In the genomic region with DNA sequence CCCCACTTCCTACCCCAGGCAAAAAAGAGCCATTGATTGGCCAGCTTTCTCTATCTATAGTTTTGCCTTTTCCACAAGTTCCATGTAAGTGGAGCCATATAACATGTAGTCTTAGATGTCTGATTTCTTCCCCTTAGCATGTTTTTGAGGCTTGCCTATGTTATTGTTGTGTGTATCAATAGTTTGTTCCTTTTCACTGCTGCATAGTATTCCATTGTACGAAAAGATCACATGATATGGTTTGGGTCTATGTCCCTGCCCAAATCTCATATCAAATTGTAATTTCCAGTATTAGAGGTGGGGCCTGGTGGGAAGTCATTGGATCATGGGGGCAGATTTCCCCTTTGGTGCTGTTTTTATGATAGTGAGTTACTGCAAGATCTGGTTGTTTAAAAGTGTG, we compare ENCODE assay signal across 38 cellular contexts.
"Had no signal": no experiment of that assay in that cellular context is flagged by ENCODE, and none has a peak within 500 bp of the region (broad histone marks: within the 10 kb centered on the region; RNA-seq: fewer than 3 reads in every experiment).

No MANE protein-coding gene starts in this region.

- H3K4me1 ChIP-seq: ascending aorta had no signal

- H3K4me3 ChIP-seq: ascending aorta, cardiac muscle cell had no signal

- H3K27me3 ChIP-seq: ascending aorta, cardiac muscle cell had no signal

- DNase-seq: activated B cell treated with CpG ODN at 0.5 μM for 24 hours; activated CD4-positive, alpha-beta memory T cell treated with anti-CD3 and anti-CD28 coated beads for 36 hours; activated CD4-positive, alpha-beta T cell treated with anti-CD3 and anti-CD28 coated beads for 4 hours; activated CD4-positive, alpha-beta T cell treated with anti-CD3 and anti-CD28 coated beads, Interleukin-2, amount 10 ng/mL, durations not matched to agents 24 days and 14 days; activated CD4-positive, alpha-beta T cell treated with anti-CD3 and anti-CD28 coated beads, Interleukin-2, amount 50 U/mL, for 1 hour; activated CD4-positive, alpha-beta T cell treated with anti-CD3 and anti-CD28 coated beads, Interleukin-2, amount 50 U/mL, for 4 hours; activated CD4-positive, CD25-positive, alpha-beta regulatory T cell treated with anti-CD3 and anti-CD28 coated beads, Interleukin-2, amount 50 U/mL, for 72 hours; activated CD8-positive, alpha-beta memory T cell treated with anti-CD3 and anti-CD28 coated beads, Interleukin-2, amount 50 U/mL, for 4 hours; activated CD8-positive, alpha-beta T cell treated with anti-CD3 and anti-CD28 coated beads for 36 hours; activated effector memory CD4-positive, alpha-beta T cell treated with anti-CD3 and anti-CD28 coated beads, Interleukin-2, amount 50 U/mL, for 16 hours; activated gamma-delta T cell treated with Interleukin-2 at 50 U/mL for 16 hours; activated naive CD4-positive, alpha-beta T cell treated with anti-CD3 and anti-CD28 coated beads, Interleukin-2, amount 10 ng/mL, durations not matched to agents 7 days and 5 days; activated naive CD4-positive, alpha-beta T cell treated with Interleukin-2 at 50 U/mL for 16 hours; activated naive CD8-positive, alpha-beta T cell treated with anti-CD3 and anti-CD28 coated beads, Interleukin-2, amount 10 ng/mL, durations not matched to agents 7 days and 5 days; activated naive CD8-positive, alpha-beta T cell treated with anti-CD3 and anti-CD28 coated beads, Interleukin-2, amount 50 U/mL, for 24 hours; activated T-cell treated with anti-CD3 and anti-CD28 coated beads for 4 hours; activated T-cell treated with anti-CD3 and anti-CD28 coated beads, Interleukin-2, amount 50 U/mL, for 1 hour; activated T-cell treated with anti-CD3 and anti-CD28 coated beads, Interleukin-2, amount 50 U/mL, for 4 hours; activated T-cell treated with anti-CD3 and anti-CD28 coated beads, Interleukin-2, amount 50 U/mL, for 72 hours; amygdala; anterior cingulate cortex; caudate nucleus; T-helper 1 cell; T-helper 2 cell; T-helper 9 cell had no signal

- H3K36me3 ChIP-seq: ascending aorta, cardiac muscle cell had no signal

- FAIRE-seq: bronchial epithelial cell, TTC549 had no signal

- ATAC-seq: activated CD8-positive, alpha-beta T cell treated with anti-CD3 and anti-CD28 coated beads for 36 hours; activated naive CD8-positive, alpha-beta T cell treated with anti-CD3 and anti-CD28 coated beads, Interleukin-2, amount 50 U/mL, for 24 hours; activated T-cell treated with anti-CD3 and anti-CD28 coated beads, Interleukin-2, amount 50 U/mL, for 4 hours; activated T-cell treated with anti-CD3 and anti-CD28 coated beads, Interleukin-2, amount 50 U/mL, for 72 hours; activated T-helper 17 cell treated with anti-CD3 and anti-CD28 coated beads, Interleukin-2, amount 50 U/mL, for 72 hours had no signal

- H3K27me3 Mint-ChIP-seq: activated CD4-positive, alpha-beta T cell treated with anti-CD3 and anti-CD28 coated beads, Interleukin-2, amount 10 ng/mL, durations not matched to agents 24 days and 14 days had no signal

- H3K36me3 Mint-ChIP-seq: activated CD4-positive, alpha-beta memory T cell treated with anti-CD3 and anti-CD28 coated beads for 36 hours; activated naive CD4-positive, alpha-beta T cell treated with anti-CD3 and anti-CD28 coated beads, Interleukin-2, amount 10 ng/mL, durations not matched to agents 7 days and 5 days; activated naive CD4-positive, alpha-beta T cell treated with anti-CD3 and anti-CD28 coated beads, Interleukin-2, amount 50 U/mL, for 24 hours; activated naive CD8-positive, alpha-beta T cell treated with anti-CD3 and anti-CD28 coated beads, Interleukin-2, amount 10 ng/mL, durations not matched to agents 7 days and 5 days had no signal

- H3K27ac ChIP-seq: ascending aorta, cardiac muscle cell, VCaP had no signal

- H3K4me1 Mint-ChIP-seq: activated B cell treated with CpG ODN at 0.5 μM for 24 hours; activated CD4-positive, alpha-beta T cell treated with anti-CD3 and anti-CD28 coated beads, Interleukin-2, amount 10 ng/mL, durations not matched to agents 24 days and 14 days; activated naive CD4-positive, alpha-beta T cell treated with anti-CD3 and anti-CD28 coated beads, Interleukin-2, amount 10 ng/mL, durations not matched to agents 7 days and 5 days; activated naive CD4-positive, alpha-beta T cell treated with anti-CD3 and anti-CD28 coated beads, Interleukin-2, amount 50 U/mL, for 24 hours; activated naive CD8-positive, alpha-beta T cell treated with anti-CD3 and anti-CD28 coated beads, Interleukin-2, amount 10 ng/mL, durations not matched to agents 7 days and 5 days; activated naive CD8-positive, alpha-beta T cell treated with anti-CD3 and anti-CD28 coated beads, Interleukin-2, amount 50 U/mL, for 24 hours; activated T-helper 17 cell treated with anti-CD3 and anti-CD28 coated beads, Interleukin-2, amount 50 U/mL, for 72 hours; brain; central memory CD8-positive, alpha-beta T cell had no signal

- H3K4me3 Mint-ChIP-seq: activated B cell treated with CpG ODN at 0.5 μM for 24 hours; activated CD4-positive, alpha-beta memory T cell treated with anti-CD3 and anti-CD28 coated beads for 36 hours; activated CD4-positive, alpha-beta T cell treated with anti-CD3 and anti-CD28 coated beads, Interleukin-2, amount 10 ng/mL, durations not matched to agents 24 days and 14 days; activated CD8-positive, alpha-beta T cell treated with anti-CD3 and anti-CD28 coated beads for 36 hours; activated naive CD4-positive, alpha-beta T cell treated with anti-CD3 and anti-CD28 coated beads, Interleukin-2, amount 10 ng/mL, durations not matched to agents 7 days and 5 days; activated naive CD4-positive, alpha-beta T cell treated with anti-CD3 and anti-CD28 coated beads, Interleukin-2, amount 50 U/mL, for 24 hours; activated naive CD8-positive, alpha-beta T cell; activated naive CD8-positive, alpha-beta T cell treated with anti-CD3 and anti-CD28 coated beads, Interleukin-2, amount 10 ng/mL, durations not matched to agents 7 days and 5 days; activated naive CD8-positive, alpha-beta T cell treated with anti-CD3 and anti-CD28 coated beads, Interleukin-2, amount 50 U/mL, for 24 hours; activated T-cell treated with anti-CD3 and anti-CD28 coated beads, Interleukin-2, amount 50 U/mL, for 4 hours; activated T-cell treated with anti-CD3 and anti-CD28 coated beads, Interleukin-2, amount 50 U/mL, for 72 hours; activated T-helper 1 cell treated with anti-CD3 and anti-CD28 coated beads, Interleukin-12 subunit alpha, Interleukin-12 subunit beta, Interleukin-2, Interleukin-4 antibody, amounts not matched to agents 30 ng/mL and 10 ng/mL and 1 ng/mL, durations not matched to agents 14 hours and 24 hours and 36 hours; activated T-helper 17 cell treated with anti-CD3 and anti-CD28 coated beads, Interleukin-2, amount 50 U/mL, for 72 hours; brain; central memory CD8-positive, alpha-beta T cell; T-helper 1 cell treated with Interleukin-12 subunit alpha and Interleukin-12 subunit beta and Interleukin-4 antibody, amounts not matched to agents 30 μg/mL and 1 μg/mL, for 36 hours; T-helper 2 cell treated with Interferon-gamma antibody and Interleukin-4, amounts not matched to agents 5 μg/mL and 100 μg/mL, for 36 hours had no signal

- H3K27ac Mint-ChIP-seq: activated B cell treated with CpG ODN at 0.5 μM for 24 hours; activated CD4-positive, alpha-beta memory T cell treated with anti-CD3 and anti-CD28 coated beads for 36 hours; activated CD4-positive, alpha-beta T cell treated with anti-CD3 and anti-CD28 coated beads, Interleukin-2, amount 10 ng/mL, durations not matched to agents 24 days and 14 days; activated CD8-positive, alpha-beta T cell treated with anti-CD3 and anti-CD28 coated beads for 36 hours; activated naive CD4-positive, alpha-beta T cell treated with anti-CD3 and anti-CD28 coated beads, Interleukin-2, amount 10 ng/mL, durations not matched to agents 7 days and 5 days; activated naive CD4-positive, alpha-beta T cell treated with anti-CD3 and anti-CD28 coated beads, Interleukin-2, amount 50 U/mL, for 24 hours; activated naive CD8-positive, alpha-beta T cell; activated naive CD8-positive, alpha-beta T cell treated with anti-CD3 and anti-CD28 coated beads, Interleukin-2, amount 10 ng/mL, durations not matched to agents 7 days and 5 days; activated naive CD8-positive, alpha-beta T cell treated with anti-CD3 and anti-CD28 coated beads, Interleukin-2, amount 50 U/mL, for 24 hours; activated T-cell treated with anti-CD3 and anti-CD28 coated beads, Interleukin-2, amount 50 U/mL, for 72 hours; activated T-helper 1 cell treated with anti-CD3 and anti-CD28 coated beads, Interleukin-12 subunit alpha, Interleukin-12 subunit beta, Interleukin-2, Interleukin-4 antibody, amounts not matched to agents 30 ng/mL and 10 ng/mL and 1 ng/mL, durations not matched to agents 14 hours and 24 hours and 36 hours; activated T-helper 17 cell treated with anti-CD3 and anti-CD28 coated beads, Interleukin-2, amount 50 U/mL, for 72 hours; brain; T-helper 1 cell treated with Interleukin-12 subunit alpha and Interleukin-12 subunit beta and Interleukin-4 antibody, amounts not matched to agents 30 μg/mL and 1 μg/mL, for 36 hours; T-helper 2 cell treated with Interferon-gamma antibody and Interleukin-4, amounts not matched to agents 5 μg/mL and 100 μg/mL, for 36 hours had no signal
